ENCODE assay signal across 9 cellular contexts in genomic region chr1:8394456-8395321, GRCh38.
DNase-seq lines count a peak whose midpoint lies in the region; ATAC-seq, FAIRE-seq and TF ChIP-seq lines count a peak whose summit lies in the region.
"Had no signal": no experiment of that assay in that cellular context is flagged by ENCODE, and none has a peak within 500 bp of the region (broad histone marks: within the 10 kb centered on the region; RNA-seq: fewer than 3 reads in every experiment).

No MANE protein-coding gene starts in this region.

- no peak overlapping the region for H2AFZ ChIP-seq in SU-DHL-6 (ENCODE audit: low read depth, low read length, severe bottlenecking)
- no peak overlapping the region for H2AFZ ChIP-seq in smooth muscle cell (ENCODE audit: low read depth)

- H3K36me3 ChIP-seq in SU-DHL-6 (ENCODE audit: low read length) (peaks cover 24% of the 10 kb centered on the region), smooth muscle cell (ENCODE audit: low read depth) (no peaks in the 10 kb centered on the region)

- H3K4me3 ChIP-seq in SU-DHL-6 (ENCODE audit: insufficient read depth, low read length, poor library complexity, severe bottlenecking) (no peak overlapping the region), cardiac fibroblast (replicated peaks in 1 of 2; ENCODE audit: low read depth in 2 of 2, low read length in 2 of 2) (no peak overlapping the region), smooth muscle cell (no peak overlapping the region)

- H3F3A ChIP-seq in SU-DHL-6 (ENCODE audit: insufficient read depth) (peaks cover 47% of the 10 kb centered on the region), smooth muscle cell (ENCODE audit: low read depth) (peaks cover 39% of the 10 kb centered on the region)

- 75% methylated on average over 10 of the region's 10 CpGs for WGBS in smooth muscle cell (ENCODE audit: low lambda C conversion rate)

- peak; percentile 69 for DNase-seq in GM04503 (ENCODE audit: low read depth)
- peak; percentile 91 to 95 for DNase-seq in cardiac fibroblast (ENCODE audit: low read depth in 2 of 2)
- DNase-seq in smooth muscle cell (lab: John Stamatoyannopoulos, UW; ENCODE audit: unreplicated experiment): no peak
- no peak for DNase-seq in NCI-H2107 treated with DMSO at 0.1 percent for 48 hours (lab: John Stamatoyannopoulos, UW; ENCODE audit: unreplicated experiment)
- no peak for DNase-seq in DMS 273 treated with DMSO at 0.1 percent for 48 hours (lab: John Stamatoyannopoulos, UW)
- no peak for DNase-seq in GM19239 (ENCODE audit: insufficient read length, low spot score)

- H3K9ac ChIP-seq in SU-DHL-6 (ENCODE audit: low read length): no peak overlapping the region
- no peak overlapping the region for H3K9ac ChIP-seq in smooth muscle cell (ENCODE audit: low read depth)

- H4K20me1 ChIP-seq in SU-DHL-6 (ENCODE audit: low read depth, low read length) (peaks cover 23% of the 10 kb centered on the region), smooth muscle cell (ENCODE audit: low read depth) (peaks cover 100% of the 10 kb centered on the region)

- no peak for ATAC-seq in HG02588 (IDR thresholded peaks at IDR 0.05; ENCODE audit: unreplicated experiment)

- H3K4me1 ChIP-seq in smooth muscle cell (ENCODE audit: low read depth): peaks cover 34% of the 10 kb centered on the region

- H3K9me3 ChIP-seq in SU-DHL-6 (ENCODE audit: insufficient read depth, low read length) (no peaks in the 10 kb centered on the region), smooth muscle cell (replicated peaks; ENCODE audit: low read depth) (no peaks in the 10 kb centered on the region)

- H3K27ac ChIP-seq in SU-DHL-6 (ENCODE audit: low read depth, low read length) (peak overlapping the region; percentile 54), smooth muscle cell (ENCODE audit: low read depth) (peak overlapping the region; percentile 69)

- no peaks in the 10 kb centered on the region for H3K9me2 ChIP-seq in SU-DHL-6 (replicated peaks; ENCODE audit: insufficient read depth, low read length)

- no peaks in the 10 kb centered on the region for H3K27me3 ChIP-seq in SU-DHL-6 (ENCODE audit: low read length)
- H3K27me3 ChIP-seq in smooth muscle cell (ENCODE audit: low read depth): no peaks in the 10 kb centered on the region

- H3K4me2 ChIP-seq in SU-DHL-6 (ENCODE audit: low read depth, low read length, poor library complexity, severe bottlenecking) (peak overlapping the region; percentile 51), smooth muscle cell (no peak overlapping the region)

- H3K79me2 ChIP-seq in SU-DHL-6 (ENCODE audit: insufficient read depth, low read length) (peaks cover 100% of the 10 kb centered on the region), smooth muscle cell (ENCODE audit: low read depth) (peaks cover 85% of the 10 kb centered on the region)

- TF ChIP-seq CTCF in SU-DHL-6 (IDR thresholded peaks at IDR 0.05; ENCODE audit: insufficient read depth, low read length, poor library complexity, severe bottlenecking) (no peak), cardiac fibroblast (IDR thresholded peaks at IDR 0.05; ENCODE audit: low read depth, low read length) (no peak), smooth muscle cell (IDR thresholded peaks at IDR 0.05; ENCODE audit: borderline replicate concordance, insufficient read depth, poor library complexity, severe bottlenecking) (no peak)

- no peak for FAIRE-seq in GM19239 (lab: Jason Lieb, UNC)
- FAIRE-seq: keratinocyte had no signal

Comparison
In these comparisons a context has a peak if more than half of its experiments do, and no peak if none do; other contexts are left out.
1. DNase-seq: peak in GM04503 (single experiment) and cardiac fibroblast (2 of 2); none in smooth muscle cell (single experiment), NCI-H2107 treated with DMSO at 0.1 percent for 48 hours (single experiment), DMS 273 treated with DMSO at 0.1 percent for 48 hours (single experiment) and GM19239 (single experiment).